ENCODE assay signal across 8 cellular contexts in genomic region chr12:32302218-32302826, GRCh38.
DNase-seq lines count a peak whose midpoint lies in the region; ATAC-seq, FAIRE-seq and TF ChIP-seq lines count a peak whose summit lies in the region.

No MANE protein-coding gene starts in this region.

- intact Hi-C loops in pancreas (cut with DNase I): loop anchor here in 1 of 3 donors (5.0 to 10.0 kb wide), 3 partner anchors 238 to 648 kb away; partner anchors contain the start of genes ETFBKMT and RESF1

- H3K4me1 ChIP-seq in pancreas: no peaks in the 10 kb centered on the region

- H3K9me3 ChIP-seq in pancreas: no peaks in the 10 kb centered on the region

- DNase-seq in COLO829 (ENCODE audit: low spot score) (peak; percentile 22), NCI-H460 (ENCODE audit: extremely low read depth, low read depth) (peak; percentile 21), dermis blood vessel endothelial cell (peak; percentile 77), pancreas (peak in 1 of 6 donors; percentile 24), KBM-7 (no peak)

- ATAC-seq in GM18861 (IDR thresholded peaks at IDR 0.05; ENCODE audit: unreplicated experiment) (peak; percentile 69), HG02938 (IDR thresholded peaks at IDR 0.05; ENCODE audit: unreplicated experiment) (peak; percentile 89), pancreas (peak in 3 of 4 donors; percentile 61 to 70 (median 66)), HG03469 (IDR thresholded peaks at IDR 0.05; ENCODE audit: unreplicated experiment) (no peak)

- WGBS in pancreas, 2 donors: 39 to 81% methylated on average over 3 of the region's 3 CpGs

- H3K36me3 ChIP-seq in pancreas: no peaks in the 10 kb centered on the region

- H3K27ac ChIP-seq in pancreas: no peak overlapping the region

- no peaks in the 10 kb centered on the region for H3K27me3 ChIP-seq in pancreas

- FAIRE-seq in pancreas (lab: Jason Lieb, UNC): no peak

- H3K4me3 ChIP-seq in pancreas: no peak overlapping the region

- TF ChIP-seq CTCF in pancreas (IDR thresholded peaks at IDR 0.05): peak in 2 of 4 donors; percentile 13 to 19

- in situ Hi-C loops in KBM-7 (cut with MboI; ENCODE audit: low pct_unique_long_range_greater_than_20kb, low sequenced_read_pairs): no loop called here
